13 cellular contexts compared by ENCODE assay signal in genomic region chr7:24824896-24825295, GRCh38.
DNase-seq lines count a peak whose midpoint lies in the region; ATAC-seq and TF ChIP-seq lines count a peak whose summit lies in the region.
"Had no signal": no experiment of that assay in that cellular context is flagged by ENCODE, and none has a peak within 500 bp of the region (broad histone marks: within the 10 kb centered on the region; RNA-seq: fewer than 3 reads in every experiment).

No MANE protein-coding gene starts in this region.

- no peak overlapping the region for H3K27ac ChIP-seq in CD4-positive, alpha-beta T cell (ENCODE audit: low read depth, low read length)
- H3K27ac ChIP-seq in HEK293 (ENCODE audit: extremely low read depth, low read depth, low read length), result no peak overlapping the region
- H3K27ac ChIP-seq in mammary epithelial cell (ENCODE audit: insufficient read depth, low read depth, low read length), result peak overlapping the region; percentile 99
- peak overlapping the region in 1 of 4 donors; percentile 80 for H3K27ac ChIP-seq in transverse colon
- H3K27ac ChIP-seq: BLaER1 had no signal

- no peak for TF ChIP-seq CTCF in CD4-positive, alpha-beta T cell (IDR thresholded peaks at IDR 0.05)
- TF ChIP-seq CTCF in HEK293 (tag by site-specific recombination; IDR thresholded peaks at IDR 0.05), result no peak
- no peak for TF ChIP-seq CTCF in mammary epithelial cell (conservative IDR thresholded peaks at IDR 0.05 in 1 of 2, IDR thresholded peaks at IDR 0.05 in 1 of 2; ENCODE audit: extremely low read depth in 1 of 2, insufficient read depth in 1 of 2, low read depth in 1 of 2, low read length in 2 of 2)
- no peak for TF ChIP-seq CTCF in nephron (IDR thresholded peaks at IDR 0.05; ENCODE audit: unreplicated experiment in 3 of 3)
- TF ChIP-seq CTCF in transverse colon (IDR thresholded peaks at IDR 0.05), result no peak
- TF ChIP-seq CTCF in glutamatergic neuron (IDR thresholded peaks at IDR 0.05; ENCODE audit: partially characterized antibody, unreplicated experiment), result no peak

- no peaks in the 10 kb centered on the region for H3K27me3 Mint-ChIP-seq in CD4-positive, alpha-beta T cell
- no peaks in the 10 kb centered on the region for H3K27me3 Mint-ChIP-seq in nephron (ENCODE audit: low read depth)
- no peaks in the 10 kb centered on the region for H3K27me3 Mint-ChIP-seq in glutamatergic neuron (ENCODE audit: unreplicated experiment)

- no peak for TF ChIP-seq EP300 in transverse colon (IDR thresholded peaks at IDR 0.05; ENCODE audit: low read depth)

- H3K79me2 ChIP-seq in mammary epithelial cell (ENCODE audit: insufficient read depth, low read length), result peaks cover 9% of the 10 kb centered on the region

- no peaks in the 10 kb centered on the region for H4K20me1 ChIP-seq in mammary epithelial cell (ENCODE audit: insufficient read depth, low read length)
- H4K20me1 ChIP-seq: BLaER1 had no signal

- H2AFZ ChIP-seq in mammary epithelial cell (ENCODE audit: low read depth, low read length), result no peak overlapping the region

- TF ChIP-seq POLR2A in transverse colon (IDR thresholded peaks at IDR 0.05), result no peak

- no TSS peak for BruUV-seq in mammary epithelial cell (replicated peaks; lab: Mats Ljungman, UMichigan)

- no peaks in the 10 kb centered on the region for H3K27me3 ChIP-seq in CD4-positive, alpha-beta T cell (ENCODE audit: control insufficient read depth, insufficient read depth, low read length)
- H3K27me3 ChIP-seq in mammary epithelial cell (ENCODE audit: insufficient read depth, low read length), result no peaks in the 10 kb centered on the region
- H3K27me3 ChIP-seq in transverse colon, result no peaks in the 10 kb centered on the region
- H3K27me3 ChIP-seq: BLaER1 had no signal

- H3K4me3 Mint-ChIP-seq in CD4-positive, alpha-beta T cell, result no peak overlapping the region
- H3K4me3 Mint-ChIP-seq in nephron (peak overlapping the region in 1 of 3 experiments; percentile 18), glutamatergic neuron (ENCODE audit: unreplicated experiment) (no peak overlapping the region)

- peaks cover 0 to 2% of the 10 kb centered on the region in 2 experiments; a peak in 2 of 3 replicates for H3K36me3 ChIP-seq in HEK293 (ENCODE audit: control insufficient read depth in 2 of 2, insufficient read depth in 1 of 2, low read length in 2 of 2)
- H3K36me3 ChIP-seq in mammary epithelial cell (ENCODE audit: insufficient read depth, low read length), result peaks cover 6% of the 10 kb centered on the region
- no peaks in the 10 kb centered on the region for H3K36me3 ChIP-seq in transverse colon

- no peaks in the 10 kb centered on the region for H3K9me3 ChIP-seq in CD4-positive, alpha-beta T cell (ENCODE audit: control insufficient read depth, low read length)
- H3K9me3 ChIP-seq in HEK293 (ENCODE audit: control insufficient read depth, insufficient read depth, low read depth, low read length) (no peaks in the 10 kb centered on the region), mammary epithelial cell (replicated peaks; ENCODE audit: insufficient read depth, low read length) (no peaks in the 10 kb centered on the region), transverse colon (no peaks in the 10 kb centered on the region)
- H3K9me3 ChIP-seq: BLaER1 had no signal

- CTCF ChIA-PET in CD4-positive, alpha-beta T cell (lab: Charles Lee), result interaction anchor here (1.3 kb wide), 1 partner anchor 12 kb away, joined by 5 read pairs; no protein-coding TSS in a partner anchor
- CTCF ChIA-PET in HEK293 (lab: Yijun Ruan, JAX), result interaction anchor here (3.2 kb wide), 1 partner anchor 268 kb away, joined by 17 read pairs; no protein-coding TSS in a partner anchor
- CTCF ChIA-PET in mammary epithelial cell (lab: Charles Lee; ENCODE audit: low non-redundant PET), result interaction anchor here (0.6 kb wide), 1 partner anchor 1159 kb away, joined by 3 read pairs; no protein-coding TSS in a partner anchor

- in situ Hi-C loops in mammary epithelial cell (cut with MboI; ENCODE audit: low sequenced_read_pairs in 2 of 2), result loop anchor here in 1 of 2 donors (5.0 to 10.0 kb wide), 2 partner anchors 142 to 250 kb away; no protein-coding TSS in a partner anchor
- in situ Hi-C loops in transverse colon (cut with MboI; ENCODE audit: low pct_ligation_motif_present in 1 of 4, low pct_unique_long_range_greater_than_20kb in 1 of 4, low sequenced_read_pairs in 3 of 4), result loop anchor here in 2 of 4 donors (10.0 kb wide), 2 partner anchors 150 to 160 kb away; partner anchors contain the start of gene OSBPL3 (in 1 of the 2)

- dilution Hi-C loops in mammary epithelial cell (cut with HindIII; ENCODE audit: low sequenced_read_pairs), result loop anchor here (5.0 kb wide), 1 partner anchor 82 kb away; no protein-coding TSS in a partner anchor

- peaks cover 64% of the 10 kb centered on the region for H3K4me1 Mint-ChIP-seq in CD4-positive, alpha-beta T cell (ENCODE audit: low read depth)
- peaks cover 58% of the 10 kb centered on the region for H3K4me1 Mint-ChIP-seq in nephron
- no peaks in the 10 kb centered on the region for H3K4me1 Mint-ChIP-seq in glutamatergic neuron (ENCODE audit: low read depth, unreplicated experiment)

- no peak for DNase-seq in CD4-positive, alpha-beta T cell
- DNase-seq in mammary epithelial cell (no peak), transverse colon (no peak), H4 (ENCODE audit: low spot score) (no peak), glutamatergic neuron (no peak)
- DNase-seq: activated naive CD4-positive, alpha-beta T cell treated with anti-CD3 and anti-CD28 coated beads, Interleukin-2, amount 50 U/mL, for 16 hours; NCI-H1105; NCI-H446 had no signal

- peak overlapping the region; percentile 6 for H3K9ac ChIP-seq in mammary epithelial cell (ENCODE audit: insufficient read depth, low read length)
- H3K9ac ChIP-seq: BLaER1 had no signal

- peaks cover 6% of the 10 kb centered on the region; the same call in 1 of the 2 replicates for H3K4me1 ChIP-seq in HEK293 (ENCODE audit: control insufficient read depth, insufficient read depth, low read length)
- peaks cover 80% of the 10 kb centered on the region for H3K4me1 ChIP-seq in mammary epithelial cell (ENCODE audit: insufficient read depth, low read length)
- peaks cover 17 to 56% (median 27%) of the 10 kb centered on the region in 4 donors for H3K4me1 ChIP-seq in transverse colon

- peak overlapping the region; percentile 81 for H3K4me2 ChIP-seq in mammary epithelial cell (ENCODE audit: insufficient read depth, low read depth, low read length)
- H3K4me2 ChIP-seq: BLaER1 had no signal

- H3K27ac Mint-ChIP-seq in CD4-positive, alpha-beta T cell, result peak overlapping the region; percentile 97
- H3K27ac Mint-ChIP-seq in nephron (peak overlapping the region; percentile 8 to 31 (median 9)), glutamatergic neuron (ENCODE audit: unreplicated experiment) (no peak overlapping the region)

- peaks cover 17% of the 10 kb centered on the region for H3K36me3 Mint-ChIP-seq in CD4-positive, alpha-beta T cell (ENCODE audit: low read depth)
- H3K36me3 Mint-ChIP-seq in nephron (ENCODE audit: low read depth), result no peaks in the 10 kb centered on the region
- H3K36me3 Mint-ChIP-seq in glutamatergic neuron (ENCODE audit: unreplicated experiment), result no peaks in the 10 kb centered on the region

- H3K4me3 ChIP-seq in HEK293 (ENCODE audit: low read depth, low read length), result no peak overlapping the region
- H3K4me3 ChIP-seq in mammary epithelial cell (replicated peaks in 1 of 3; ENCODE audit: insufficient read depth in 1 of 3, low read depth in 2 of 3, low read length in 3 of 3), result no peak overlapping the region
- H3K4me3 ChIP-seq in transverse colon, result no peak overlapping the region
- H3K4me3 ChIP-seq: BLaER1, lung had no signal

- 74% methylated on average over 2 of the region's 3 CpGs for WGBS in mammary epithelial cell (ENCODE audit: low coverage, missing lambda C conversion rate)
- WGBS in transverse colon (ENCODE audit: low coverage in 1 of 2), 2 donors, result 75 to 82% methylated on average over 3 of the region's 3 CpGs

- POLR2A ChIA-PET in CD4-positive, alpha-beta T cell (lab: Charles Lee), result interaction anchor here (0.6 kb wide), 1 partner anchor 10 kb away, joined by 3 read pairs; no protein-coding TSS in a partner anchor
- POLR2A ChIA-PET in HEK293 (lab: Yijun Ruan, JAX), result interaction anchor here (1.1 kb wide), 1 partner anchor 155 kb away, joined by 3 read pairs; the partner anchor contains the start of gene OSBPL3

- no peak for ATAC-seq in CD4-positive, alpha-beta T cell (ENCODE audit: poor library complexity)
- ATAC-seq in GM18909 (IDR thresholded peaks at IDR 0.05; ENCODE audit: poor library complexity, unreplicated experiment), result no peak

- intact Hi-C loops in CD4-positive, alpha-beta T cell (cut with DNase I, micrococcal nuclease), result loop anchor here in 1 of 2 experiments (5.0 kb wide), 1 partner anchor 82 kb away; no protein-coding TSS in a partner anchor
- intact Hi-C loops in mammary epithelial cell (cut with micrococcal nuclease), result loop anchor here (5.0 kb wide), 1 partner anchor 72 kb away; no protein-coding TSS in a partner anchor
- intact Hi-C loops in transverse colon (cut with DNase I; ENCODE audit: low total_unique reads), result loop anchor here (5.0 to 10.0 kb wide), 3 partner anchors 160 to 452 kb away; partner anchors contain the start of gene OSBPL3

- no peaks in the 10 kb centered on the region for H3K9me3 Mint-ChIP-seq in CD4-positive, alpha-beta T cell
- H3K9me3 Mint-ChIP-seq in nephron (no peaks in the 10 kb centered on the region), glutamatergic neuron (ENCODE audit: unreplicated experiment) (no peaks in the 10 kb centered on the region)

TF ChIP-seq in HEK293, 187 proteins besides CTCF, POLR2A, EP300 and RAD21:
- TF ChIP-seq ZNF23 (tag by site-specific recombination; IDR thresholded peaks at IDR 0.05; ENCODE audit: borderline replicate concordance) (no peak), ZFHX2 (tag by site-specific recombination; conservative IDR thresholded peaks at IDR 0.05) (peak; percentile 21; the same call in 1 of the 2 replicates), EGR2 (tag by site-specific recombination; IDR thresholded peaks at IDR 0.05; ENCODE audit: low read depth) (peak; percentile 31; the same call in 1 of the 2 replicates), ZNF416 (tag by site-specific recombination; IDR thresholded peaks at IDR 0.05) (no peak), ZNF707 (tag by site-specific recombination; IDR thresholded peaks at IDR 0.05) (no peak)
TF ChIP-seq in HEK293: peak in this region for 2.
